Comparison of ENCODE assay signal across 19 cellular contexts in the genomic region with DNA sequence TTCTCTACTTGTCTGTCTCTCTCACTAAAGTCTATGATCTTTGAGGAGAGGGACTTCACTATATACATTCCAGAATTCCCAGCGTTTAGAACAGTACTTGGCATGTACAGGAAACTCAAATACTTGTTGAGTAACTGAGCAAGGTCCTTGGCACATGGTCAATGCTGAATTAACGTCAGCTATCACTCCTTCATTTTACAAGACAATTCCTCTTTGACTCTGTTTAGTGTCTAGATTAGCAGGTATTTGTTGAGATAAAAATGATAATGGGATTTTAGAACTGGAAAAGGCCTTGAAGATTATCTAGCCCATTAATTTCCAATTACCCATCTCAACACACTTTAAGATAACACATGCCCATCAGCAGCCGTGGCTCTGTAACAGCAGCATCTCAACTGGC. TPM values are rescaled to one million over a fixed set of nuclear protein-coding genes. Genes with fewer than 3 reads are reported as not detected.
DNase-seq lines count a peak whose midpoint lies in the region; TF ChIP-seq lines count a peak whose summit lies in the region.
"Had no signal": no experiment of that assay in that cellular context is flagged by ENCODE, and none has a peak within 500 bp of the region (broad histone marks: within the 10 kb centered on the region; RNA-seq: fewer than 3 reads in every experiment).

No MANE protein-coding gene starts in this region.

- peaks cover 16% of the 10 kb centered on the region for H3F3A ChIP-seq in smooth muscle cell (ENCODE audit: low read depth)

- WGBS in smooth muscle cell (ENCODE audit: low lambda C conversion rate), result 31% methylated on average over 3 of the region's 3 CpGs
- WGBS in lower leg skin, 2 donors, result 53 to 58% methylated on average over 3 of the region's 3 CpGs

- peaks cover 32% of the 10 kb centered on the region for H3K4me1 ChIP-seq in fibroblast of lung (ENCODE audit: control insufficient read depth, extremely low read depth, insufficient read depth, low read length)
- H3K4me1 ChIP-seq in smooth muscle cell (ENCODE audit: low read depth), result peaks cover 5% of the 10 kb centered on the region

- H3K36me3 ChIP-seq in fibroblast of lung (ENCODE audit: control insufficient read depth, insufficient read depth, low read length), result no peaks in the 10 kb centered on the region
- H3K36me3 ChIP-seq in smooth muscle cell (ENCODE audit: low read depth), result no peaks in the 10 kb centered on the region

- H3K4me2 ChIP-seq in fibroblast of lung (ENCODE audit: extremely low read depth, insufficient read depth, low read length), result no peak overlapping the region
- H3K4me2 ChIP-seq in smooth muscle cell, result no peak overlapping the region
- H3K4me2 ChIP-seq: PC-9 had no signal

- TF ChIP-seq POLR2A in lower leg skin (IDR thresholded peaks at IDR 0.05), result no peak

- no peak overlapping the region for H3K4me3 ChIP-seq in fibroblast of lung (replicated peaks in 1 of 4; ENCODE audit: control extremely low read depth in 1 of 4, insufficient read depth in 1 of 4, low read depth in 3 of 4, low read length in 4 of 4)
- H3K4me3 ChIP-seq in smooth muscle cell, result no peak overlapping the region
- H3K4me3 ChIP-seq in lower leg skin (ENCODE audit: low read depth, poor library complexity, severe bottlenecking), result no peak overlapping the region
- H3K4me3 ChIP-seq: PC-9 had no signal

- H3K27me3 ChIP-seq in fibroblast of lung (ENCODE audit: control insufficient read depth, insufficient read depth, low read length) (no peaks in the 10 kb centered on the region), smooth muscle cell (ENCODE audit: low read depth) (no peaks in the 10 kb centered on the region)

- H3K27ac ChIP-seq in fibroblast of lung (ENCODE audit: insufficient read depth, low read length) (peak overlapping the region; percentile 18), smooth muscle cell (ENCODE audit: low read depth) (peak overlapping the region; percentile 77)
- H3K27ac ChIP-seq: PC-9 had no signal

- no peak overlapping the region for H3K9ac ChIP-seq in fibroblast of lung (ENCODE audit: insufficient read depth, low read length)
- no peak overlapping the region for H3K9ac ChIP-seq in smooth muscle cell (ENCODE audit: low read depth)

- H3K9me3 ChIP-seq in fibroblast of lung (ENCODE audit: control insufficient read depth, insufficient read depth, low read depth, low read length), result no peaks in the 10 kb centered on the region
- no peaks in the 10 kb centered on the region for H3K9me3 ChIP-seq in smooth muscle cell (replicated peaks; ENCODE audit: low read depth)
- H3K9me3 ChIP-seq: Caco-2 had no signal

- no peak overlapping the region for H2AFZ ChIP-seq in fibroblast of lung (ENCODE audit: low read length)
- H2AFZ ChIP-seq in smooth muscle cell (ENCODE audit: low read depth), result no peak overlapping the region
- H2AFZ ChIP-seq: PC-9 had no signal

- intact Hi-C loops in lower leg skin (cut with DNase I; ENCODE audit: low total_unique reads), result no loop called here

- H3K79me2 ChIP-seq in fibroblast of lung (ENCODE audit: control insufficient read depth, insufficient read depth, low read length) (no peaks in the 10 kb centered on the region), smooth muscle cell (ENCODE audit: low read depth) (no peaks in the 10 kb centered on the region)

- peak; percentile 24 for DNase-seq in EH (ENCODE audit: low read depth)
- DNase-seq in NCI-H82 treated with DMSO at 0.1 percent for 48 hours (lab: John Stamatoyannopoulos, UW; ENCODE audit: unreplicated experiment), result peak; percentile 95
- peak in 1 of 2 donors; percentile 45 for DNase-seq in fibroblast of lung (ENCODE audit: low read depth in 2 of 2)
- no peak for DNase-seq in smooth muscle cell (lab: John Stamatoyannopoulos, UW; ENCODE audit: unreplicated experiment)
- no peak for DNase-seq in lower leg skin (ENCODE audit: low spot score in 2 of 2)
- DNase-seq in DMS153 treated with DMSO at 0.1 percent for 48 hours (lab: John Stamatoyannopoulos, UW; ENCODE audit: unreplicated experiment), result no peak
- no peak for DNase-seq in RKO (ENCODE audit: low spot score)
- DNase-seq: ACHN; Caco-2; CD4-positive, CD25-positive, alpha-beta regulatory T cell; DMS53; H7; MM.1S; NCI-H1092 treated with DMSO at 0.1 percent for 48 hours; NCI-H187 treated with DMSO at 0.1 percent for 48 hours; NCI-H526 treated with DMSO at 0.1 percent for 48 hours; PC-9; Right ventricle myocardium superior had no signal

- TF ChIP-seq CTCF in fibroblast of lung (conservative IDR thresholded peaks at IDR 0.05 in 1 of 2, IDR thresholded peaks at IDR 0.05 in 1 of 2; ENCODE audit: low read depth in 1 of 2, low read length in 2 of 2), result no peak
- TF ChIP-seq CTCF in smooth muscle cell (IDR thresholded peaks at IDR 0.05; ENCODE audit: borderline replicate concordance, insufficient read depth, poor library complexity, severe bottlenecking), result no peak
- no peak for TF ChIP-seq CTCF in lower leg skin (IDR thresholded peaks at IDR 0.05)

- H4K20me1 ChIP-seq in fibroblast of lung (ENCODE audit: control insufficient read depth, extremely low read depth, insufficient read depth, low read length) (no peaks in the 10 kb centered on the region), smooth muscle cell (ENCODE audit: low read depth) (no peaks in the 10 kb centered on the region)

RNA-seq across cellular contexts. Expression of gene GUCA1B, which starts 6.6 kb away (rescaled TPM):
- total RNA-seq in fibroblast of lung, result under 0.01 and 0.83 TPM in 2 replicates
- 0.14 and 0.39 TPM in 2 replicates for polyA plus RNA-seq in fibroblast of lung
- 0.12 and 0.14 TPM in 2 replicates for polyA plus RNA-seq in fibroblast of lung (2012)
- polyA minus RNA-seq in fibroblast of lung (ENCODE audit: low replicate concordance), result 1.1 TPM in 1 of 2 replicates, not detected in the other
- 0.27 TPM in 2 replicates for total RNA-seq in smooth muscle cell
- polyA plus RNA-seq in smooth muscle cell, result 0.24 TPM in 1 of 2 replicates, not detected in the other
- 1 to 10 TPM in 1 of 4 donors, under 1 TPM in 2, not detected in 1; 0.34 to 1.6 (median 0.52) TPM for total RNA-seq in lower leg skin

RNA-seq across cellular contexts. Expression of gene MRPS10, which starts 16.3 kb away (rescaled TPM):
- total RNA-seq in fibroblast of lung (46.5 and 67.5 TPM in 2 replicates), smooth muscle cell (45.3 and 47.8 TPM in 2 replicates), lower leg skin (10 to 100 TPM; 20.9 to 27.1 (median 25.8) TPM)
- polyA plus RNA-seq in fibroblast of lung (70.9 and 74.1 TPM in 2 replicates), smooth muscle cell (39.9 and 41.1 TPM in 2 replicates)
- 42.4 and 44.4 TPM in 2 replicates for polyA plus RNA-seq in fibroblast of lung (2012)
- polyA minus RNA-seq in fibroblast of lung (ENCODE audit: low replicate concordance), result 2.0 and 4.2 TPM in 2 replicates

RNA-seq across cellular contexts. Expression of gene GUCA1A, which starts 28.2 kb away (rescaled TPM):
- total RNA-seq in fibroblast of lung (under 0.01 and 0.33 TPM in 2 replicates), smooth muscle cell (1.6 and 2.3 TPM in 2 replicates), lower leg skin (not detected)
- polyA plus RNA-seq in fibroblast of lung (0.11 and 0.16 TPM in 2 replicates), smooth muscle cell (3.9 and 7.2 TPM in 2 replicates)
- polyA plus RNA-seq in fibroblast of lung (2012), result 0.10 and 0.12 TPM in 2 replicates
- polyA minus RNA-seq in fibroblast of lung (ENCODE audit: low replicate concordance), result not detected in 2 replicates
- total RNA-seq: Caco-2; CD4-positive, CD25-positive, alpha-beta regulatory T cell; HepG2; PC-9; Right ventricle myocardium superior had no signal
- polyA plus RNA-seq: CD4-positive, CD25-positive, alpha-beta regulatory T cell; HepG2 had no signal

RNA-seq across cellular contexts. Expression of gene C6orf132, which starts 59.0 kb away (rescaled TPM):
- total RNA-seq in fibroblast of lung (1.0 and 1.2 TPM in 2 replicates), smooth muscle cell (4.5 and 4.9 TPM in 2 replicates), lower leg skin (100 to 1,000 TPM; 106 to 200 (median 137) TPM)
- polyA plus RNA-seq in fibroblast of lung (0.87 and 1.1 TPM in 2 replicates), smooth muscle cell (1.4 and 7.0 TPM in 2 replicates)
- polyA plus RNA-seq in fibroblast of lung (2012), result 4.7 and 8.0 TPM in 2 replicates
- 3.7 and 4.6 TPM in 2 replicates for polyA minus RNA-seq in fibroblast of lung (ENCODE audit: low replicate concordance)
- total RNA-seq: CD4-positive, CD25-positive, alpha-beta regulatory T cell had no signal

Comparison
In these comparisons a context has a peak if more than half of its experiments do, and no peak if none do; other contexts are left out.
1. DNase-seq: peak in EH (single experiment) and NCI-H82 treated with DMSO at 0.1 percent for 48 hours (single experiment); none in smooth muscle cell (single experiment), lower leg skin (0 of 2), DMS153 treated with DMSO at 0.1 percent for 48 hours (single experiment) and RKO (single experiment).